26 cellular contexts compared by ENCODE assay signal in genomic region chrX:63750846-63751245, GRCh38. TPM values are rescaled to one million over a fixed set of nuclear protein-coding genes. Genes with fewer than 3 reads are reported as not detected.
DNase-seq lines count a peak whose midpoint lies in the region; TF ChIP-seq lines count a peak whose summit lies in the region.
"Had no signal": no experiment of that assay in that cellular context is flagged by ENCODE, and none has a peak within 500 bp of the region (broad histone marks: within the 10 kb centered on the region; RNA-seq: fewer than 3 reads in every experiment).

No MANE protein-coding gene starts in this region.

- H3K4me2 ChIP-seq in neural progenitor cell: peak overlapping the region; percentile 89

- DNase-seq in DMS 273 (lab: John Stamatoyannopoulos, UW; ENCODE audit: unreplicated experiment): peak; percentile 7
- DNase-seq in DMS 273 treated with DMSO at 0.1 percent for 48 hours (lab: John Stamatoyannopoulos, UW): no peak
- DNase-seq in NCI-H524 treated with DMSO at 0.1 percent for 48 hours (lab: John Stamatoyannopoulos, UW): peak; percentile 77
- DNase-seq in neural progenitor cell (ENCODE audit: low spot score): peak; percentile 81
- DNase-seq in NCI-H1105 treated with DMSO at 0.1 percent for 48 hours (lab: John Stamatoyannopoulos, UW): no peak
- no peak for DNase-seq in AG08395 (ENCODE audit: low spot score)
- no peak for DNase-seq in prostate gland (ENCODE audit: low spot score)
- DNase-seq: activated CD4-positive, alpha-beta T cell treated with anti-CD3 and anti-CD28 coated beads, Interleukin-2, amount 10 ng/mL, durations not matched to agents 24 days and 14 days; activated naive CD4-positive, alpha-beta T cell treated with anti-CD3 and anti-CD28 coated beads for 36 hours; amygdala; CD4-positive, CD25-positive, alpha-beta regulatory T cell; GDM1; heart right ventricle; left colon; naive thymus-derived CD4-positive, alpha-beta T cell; NCI-H2171; NCI-H69; sigmoid colon; stimulated activated naive CD8-positive, alpha-beta T cell treated with anti-CD3 and anti-CD28 coated beads, Interleukin-15, Interleukin-2, amounts not matched to agents 100 U/mL and 50 U/mL, for 24 hours; upper lobe of right lung had no signal

- H3K9me3 Mint-ChIP-seq in neural progenitor cell: peaks cover 3% of the 10 kb centered on the region
- H3K9me3 Mint-ChIP-seq: activated CD4-positive, alpha-beta T cell treated with anti-CD3 and anti-CD28 coated beads, Interleukin-2, amount 10 ng/mL, durations not matched to agents 24 days and 14 days; activated naive CD4-positive, alpha-beta T cell treated with anti-CD3 and anti-CD28 coated beads for 36 hours; IgD-negative memory B cell; naive thymus-derived CD4-positive, alpha-beta T cell; T-helper 2 cell treated with Interferon-gamma antibody and Interleukin-4, amounts not matched to agents 5 μg/mL and 100 μg/mL, for 36 hours had no signal

- intact Hi-C loops in prostate gland (cut with DNase I): loop anchor here (10.0 kb wide), 2 partner anchors 186 to 454 kb away; partner anchors contain the start of gene AMER1

- no peaks in the 10 kb centered on the region for H3K36me3 Mint-ChIP-seq in neural progenitor cell
- H3K36me3 Mint-ChIP-seq: CD4-positive, CD25-positive, alpha-beta regulatory T cell; IgD-negative memory B cell had no signal

- peak overlapping the region; percentile 97 for H3K27ac Mint-ChIP-seq in neural progenitor cell
- H3K27ac Mint-ChIP-seq: activated CD4-positive, alpha-beta T cell treated with anti-CD3 and anti-CD28 coated beads, Interleukin-2, amount 10 ng/mL, durations not matched to agents 24 days and 14 days; activated naive CD4-positive, alpha-beta T cell treated with anti-CD3 and anti-CD28 coated beads for 36 hours; IgD-negative memory B cell; T-helper 2 cell treated with Interferon-gamma antibody and Interleukin-4, amounts not matched to agents 5 μg/mL and 100 μg/mL, for 36 hours had no signal

- peaks cover 17% of the 10 kb centered on the region for H3F3A ChIP-seq in neural progenitor cell (ENCODE audit: low read depth)

- H2AFZ ChIP-seq in neural progenitor cell (replicated peaks): no peak overlapping the region

- H3K4me1 ChIP-seq in ectodermal cell (ENCODE audit: control insufficient read depth, insufficient read depth, low read length) (peaks cover 7% of the 10 kb centered on the region), neural progenitor cell (peaks cover 40% of the 10 kb centered on the region), prostate gland (replicated peaks) (no peaks in the 10 kb centered on the region)
- H3K4me1 ChIP-seq: upper lobe of right lung had no signal

- H3K27ac ChIP-seq in ectodermal cell (ENCODE audit: insufficient read depth, low read depth, low read length, poor library complexity, severe bottlenecking): peak overlapping the region; percentile 91
- peak overlapping the region; percentile 93 for H3K27ac ChIP-seq in neural progenitor cell
- H3K27ac ChIP-seq in prostate gland: no peak overlapping the region
- H3K27ac ChIP-seq: 22Rv1, epithelial cell of prostate, upper lobe of right lung, VCaP had no signal

- H4K20me1 ChIP-seq in neural progenitor cell (ENCODE audit: low read depth): peaks cover 16% of the 10 kb centered on the region

- H3K27me3 ChIP-seq in ectodermal cell (ENCODE audit: control insufficient read depth, insufficient read depth, low read length, poor library complexity, severe bottlenecking): no peaks in the 10 kb centered on the region
- H3K27me3 ChIP-seq in neural progenitor cell: no peaks in the 10 kb centered on the region
- no peaks in the 10 kb centered on the region for H3K27me3 ChIP-seq in prostate gland (replicated peaks; ENCODE audit: insufficient read depth)
- H3K27me3 ChIP-seq: sigmoid colon, upper lobe of right lung had no signal

- peaks cover 89% of the 10 kb centered on the region for H3K79me2 ChIP-seq in neural progenitor cell (ENCODE audit: low read depth)

- H3K9me3 ChIP-seq in ectodermal cell (ENCODE audit: control insufficient read depth, low read length) (no peaks in the 10 kb centered on the region), neural progenitor cell (ENCODE audit: low read depth) (no peaks in the 10 kb centered on the region), prostate gland (no peaks in the 10 kb centered on the region)
- H3K9me3 ChIP-seq: heart right ventricle, sigmoid colon, upper lobe of right lung had no signal

- no peak overlapping the region for H3K9ac ChIP-seq in neural progenitor cell

- peaks cover 50% of the 10 kb centered on the region for H3K4me1 Mint-ChIP-seq in neural progenitor cell

- TF ChIP-seq CTCF in neural progenitor cell (IDR thresholded peaks at IDR 0.05): no peak
- TF ChIP-seq CTCF in prostate gland (IDR thresholded peaks at IDR 0.05): no peak

- H3K36me3 ChIP-seq in ectodermal cell (ENCODE audit: control insufficient read depth, insufficient read depth, low read length): no peaks in the 10 kb centered on the region
- no peaks in the 10 kb centered on the region for H3K36me3 ChIP-seq in neural progenitor cell
- H3K36me3 ChIP-seq in prostate gland: no peaks in the 10 kb centered on the region
- H3K36me3 ChIP-seq: heart right ventricle, sigmoid colon, upper lobe of right lung had no signal

- H3K27me3 Mint-ChIP-seq in neural progenitor cell (ENCODE audit: insufficient read depth, low read depth): no peaks in the 10 kb centered on the region
- H3K27me3 Mint-ChIP-seq: activated CD4-positive, alpha-beta T cell treated with anti-CD3 and anti-CD28 coated beads, Interleukin-2, amount 10 ng/mL, durations not matched to agents 24 days and 14 days; CD4-positive, CD25-positive, alpha-beta regulatory T cell; IgD-negative memory B cell; naive thymus-derived CD4-positive, alpha-beta T cell had no signal

- no peak for TF ChIP-seq POLR2A in prostate gland (IDR thresholded peaks at IDR 0.05)

- peak overlapping the region; percentile 92 for H3K4me3 Mint-ChIP-seq in neural progenitor cell
- H3K4me3 Mint-ChIP-seq: activated CD4-positive, alpha-beta T cell treated with anti-CD3 and anti-CD28 coated beads, Interleukin-2, amount 10 ng/mL, durations not matched to agents 24 days and 14 days; activated naive CD4-positive, alpha-beta T cell treated with anti-CD3 and anti-CD28 coated beads for 36 hours; IgD-negative memory B cell; T-helper 2 cell treated with Interferon-gamma antibody and Interleukin-4, amounts not matched to agents 5 μg/mL and 100 μg/mL, for 36 hours had no signal

- 33 to 78% methylated on average over 1 to 2 of the region's 2 CpGs for WGBS in ectodermal cell, 2 experiments
- WGBS in prostate gland: 17% methylated on average over 2 of the region's 2 CpGs

- H3K4me3 ChIP-seq in ectodermal cell (ENCODE audit: insufficient read depth, low read depth, low read length) (peak overlapping the region; percentile 10), neural progenitor cell (peak overlapping the region; percentile 77), prostate gland (no peak overlapping the region)
- H3K4me3 ChIP-seq: heart right ventricle, sigmoid colon, upper lobe of right lung had no signal

RNA-seq across cellular contexts. Expression of gene ARHGEF9, which starts 34.2 kb away (rescaled TPM):
- 72.1 TPM for polyA plus RNA-seq in ectodermal cell (2013, experiment 1 of 4)
- 75.6 TPM for polyA plus RNA-seq in ectodermal cell (2013, experiment 2 of 4)
- polyA plus RNA-seq in ectodermal cell (2013, experiment 3 of 4): 58.5 TPM
- 65.2 TPM for polyA plus RNA-seq in ectodermal cell (2013, experiment 4 of 4)
- 49.7 and 53.0 TPM in 2 replicates for total RNA-seq in neural progenitor cell (ENCODE audit: low replicate concordance)
- total RNA-seq in prostate gland: 10 to 100 TPM; 18.5 to 21.6 TPM

Comparison
In these comparisons a context has a peak if more than half of its experiments do, and no peak if none do; other contexts are left out.
1. DNase-seq: peak in DMS 273 (single experiment), NCI-H524 treated with DMSO at 0.1 percent for 48 hours (single experiment) and neural progenitor cell (single experiment); none in DMS 273 treated with DMSO at 0.1 percent for 48 hours (single experiment), NCI-H1105 treated with DMSO at 0.1 percent for 48 hours (single experiment), AG08395 (single experiment) and prostate gland (single experiment).
2. H3K27ac ChIP-seq: peak in ectodermal cell (single experiment) and neural progenitor cell (single experiment); none in prostate gland (0 of 2).
3. H3K4me3 ChIP-seq: peak in ectodermal cell (single experiment) and neural progenitor cell (single experiment); none in prostate gland (0 of 2).